Comparison of ENCODE assay signal across 1 cellular context in genomic region chr1:3668585-3669300, GRCh38.
TF ChIP-seq lines count a peak whose summit lies in the region.

No MANE protein-coding gene starts in this region.

TF ChIP-seq in HepG2, 621 proteins besides CTCF, POLR2A, EP300 and RAD21 (continued from another document and continues in another):
- TF ChIP-seq NFIB (CRISPR knock-in tag; IDR thresholded peaks at IDR 0.05; ENCODE audit: borderline replicate concordance) (no peak), ZNF652 (CRISPR knock-in tag; IDR thresholded peaks at IDR 0.05; ENCODE audit: borderline replicate concordance, low read depth) (no peak), NR2F1 (CRISPR knock-in tag; IDR thresholded peaks at IDR 0.05) (peak in 1 of 2 experiments; percentile 64; a peak in 1 of 4 replicates), ZFP37 (CRISPR knock-in tag; IDR thresholded peaks at IDR 0.05; ENCODE audit: borderline replicate concordance) (0 out of 2 replicates have a peak, but pooled peaks have one; percentile 68), AGO2 (optimal IDR thresholded peaks at IDR 0.05; ENCODE audit: low read depth, low read length) (no peak), FOXO1 (CRISPR knock-in tag; IDR thresholded peaks at IDR 0.05) (peak; percentile 63; the same call in 1 of the 2 replicates), RELA (CRISPR knock-in tag; IDR thresholded peaks at IDR 0.05) (0 out of 2 replicates have a peak, but pooled peaks have one; percentile 78), HOMEZ (CRISPR knock-in tag; IDR thresholded peaks at IDR 0.05; ENCODE audit: low read depth) (no peak), ZNF225 (CRISPR knock-in tag; IDR thresholded peaks at IDR 0.05) (no peak), ZNF564 (CRISPR knock-in tag; IDR thresholded peaks at IDR 0.05) (peak; percentile 61; the same call in 1 of the 2 replicates), ZNF607 (CRISPR knock-in tag; IDR thresholded peaks at IDR 0.05; ENCODE audit: borderline replicate concordance) (peak; percentile 79; the same call in 1 of the 2 replicates), HMG20A (CRISPR knock-in tag; IDR thresholded peaks at IDR 0.05; ENCODE audit: borderline replicate concordance) (0 out of 2 replicates have a peak, but pooled peaks have one; percentile 29), ASH2L (IDR thresholded peaks at IDR 0.05; ENCODE audit: insufficient read length, low read depth, low read length) (no peak), ZFP62 (CRISPR knock-in tag; IDR thresholded peaks at IDR 0.05) (no peak), ZNF260 (CRISPR knock-in tag; IDR thresholded peaks at IDR 0.05; ENCODE audit: borderline replicate concordance, low read depth) (no peak), FOXP1 (IDR thresholded peaks at IDR 0.05) (no peak), FOXP1 (CRISPR knock-in tag; IDR thresholded peaks at IDR 0.05) (no peak), MLXIP (CRISPR knock-in tag; IDR thresholded peaks at IDR 0.05; ENCODE audit: borderline replicate concordance) (peak; percentile 40; the same call in 1 of the 2 replicates), DMAP1 (CRISPR knock-in tag; IDR thresholded peaks at IDR 0.05) (peak; percentile 36; the same call in 1 of the 2 replicates), RARG (CRISPR knock-in tag; IDR thresholded peaks at IDR 0.05; ENCODE audit: low read depth) (no peak), CC2D1A (CRISPR knock-in tag; IDR thresholded peaks at IDR 0.05) (no peak), ZNF264 (CRISPR knock-in tag; IDR thresholded peaks at IDR 0.05) (no peak), GATAD2A (CRISPR knock-in tag; IDR thresholded peaks at IDR 0.05) (peak; percentile 46), ZNF772 (CRISPR knock-in tag; IDR thresholded peaks at IDR 0.05) (peak; percentile 56; the same call in 1 of the 2 replicates), MED13 (CRISPR knock-in tag; IDR thresholded peaks at IDR 0.05) (no peak), CHD4 (IDR thresholded peaks at IDR 0.05; ENCODE audit: borderline replicate concordance, low read length) (no peak), MTA3 (CRISPR knock-in tag; IDR thresholded peaks at IDR 0.05) (no peak), YEATS2 (CRISPR knock-in tag; IDR thresholded peaks at IDR 0.05; ENCODE audit: borderline replicate concordance) (no peak; the same call in 1 of the 2 replicates), KMT2B (CRISPR knock-in tag; IDR thresholded peaks at IDR 0.05) (no peak), SPEN (CRISPR knock-in tag; IDR thresholded peaks at IDR 0.05; ENCODE audit: low read depth) (peak; percentile 77; the same call in 1 of the 2 replicates)
- TF ChIP-seq, protein P1, sequence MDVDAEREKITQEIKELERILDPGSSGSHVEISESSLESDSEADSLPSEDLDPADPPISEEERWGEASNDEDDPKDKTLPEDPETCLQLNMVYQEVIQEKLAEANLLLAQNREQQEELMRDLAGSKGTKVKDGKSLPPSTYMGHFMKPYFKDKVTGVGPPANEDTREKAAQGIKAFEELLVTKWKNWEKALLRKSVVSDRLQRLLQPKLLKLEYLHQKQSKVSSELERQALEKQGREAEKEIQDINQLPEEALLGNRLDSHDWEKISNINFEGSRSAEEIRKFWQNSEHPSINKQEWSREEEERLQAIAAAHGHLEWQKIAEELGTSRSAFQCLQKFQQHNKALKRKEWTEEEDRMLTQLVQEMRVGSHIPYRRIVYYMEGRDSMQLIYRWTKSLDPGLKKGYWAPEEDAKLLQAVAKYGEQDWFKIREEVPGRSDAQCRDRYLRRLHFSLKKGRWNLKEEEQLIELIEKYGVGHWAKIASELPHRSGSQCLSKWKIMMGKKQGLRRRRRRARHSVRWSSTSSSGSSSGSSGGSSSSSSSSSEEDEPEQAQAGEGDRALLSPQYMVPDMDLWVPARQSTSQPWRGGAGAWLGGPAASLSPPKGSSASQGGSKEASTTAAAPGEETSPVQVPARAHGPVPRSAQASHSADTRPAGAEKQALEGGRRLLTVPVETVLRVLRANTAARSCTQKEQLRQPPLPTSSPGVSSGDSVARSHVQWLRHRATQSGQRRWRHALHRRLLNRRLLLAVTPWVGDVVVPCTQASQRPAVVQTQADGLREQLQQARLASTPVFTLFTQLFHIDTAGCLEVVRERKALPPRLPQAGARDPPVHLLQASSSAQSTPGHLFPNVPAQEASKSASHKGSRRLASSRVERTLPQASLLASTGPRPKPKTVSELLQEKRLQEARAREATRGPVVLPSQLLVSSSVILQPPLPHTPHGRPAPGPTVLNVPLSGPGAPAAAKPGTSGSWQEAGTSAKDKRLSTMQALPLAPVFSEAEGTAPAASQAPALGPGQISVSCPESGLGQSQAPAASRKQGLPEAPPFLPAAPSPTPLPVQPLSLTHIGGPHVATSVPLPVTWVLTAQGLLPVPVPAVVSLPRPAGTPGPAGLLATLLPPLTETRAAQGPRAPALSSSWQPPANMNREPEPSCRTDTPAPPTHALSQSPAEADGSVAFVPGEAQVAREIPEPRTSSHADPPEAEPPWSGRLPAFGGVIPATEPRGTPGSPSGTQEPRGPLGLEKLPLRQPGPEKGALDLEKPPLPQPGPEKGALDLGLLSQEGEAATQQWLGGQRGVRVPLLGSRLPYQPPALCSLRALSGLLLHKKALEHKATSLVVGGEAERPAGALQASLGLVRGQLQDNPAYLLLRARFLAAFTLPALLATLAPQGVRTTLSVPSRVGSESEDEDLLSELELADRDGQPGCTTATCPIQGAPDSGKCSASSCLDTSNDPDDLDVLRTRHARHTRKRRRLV (CRISPR knock-in tag; IDR thresholded peaks at IDR 0.05), result no peak
- TF ChIP-seq, protein P2, sequence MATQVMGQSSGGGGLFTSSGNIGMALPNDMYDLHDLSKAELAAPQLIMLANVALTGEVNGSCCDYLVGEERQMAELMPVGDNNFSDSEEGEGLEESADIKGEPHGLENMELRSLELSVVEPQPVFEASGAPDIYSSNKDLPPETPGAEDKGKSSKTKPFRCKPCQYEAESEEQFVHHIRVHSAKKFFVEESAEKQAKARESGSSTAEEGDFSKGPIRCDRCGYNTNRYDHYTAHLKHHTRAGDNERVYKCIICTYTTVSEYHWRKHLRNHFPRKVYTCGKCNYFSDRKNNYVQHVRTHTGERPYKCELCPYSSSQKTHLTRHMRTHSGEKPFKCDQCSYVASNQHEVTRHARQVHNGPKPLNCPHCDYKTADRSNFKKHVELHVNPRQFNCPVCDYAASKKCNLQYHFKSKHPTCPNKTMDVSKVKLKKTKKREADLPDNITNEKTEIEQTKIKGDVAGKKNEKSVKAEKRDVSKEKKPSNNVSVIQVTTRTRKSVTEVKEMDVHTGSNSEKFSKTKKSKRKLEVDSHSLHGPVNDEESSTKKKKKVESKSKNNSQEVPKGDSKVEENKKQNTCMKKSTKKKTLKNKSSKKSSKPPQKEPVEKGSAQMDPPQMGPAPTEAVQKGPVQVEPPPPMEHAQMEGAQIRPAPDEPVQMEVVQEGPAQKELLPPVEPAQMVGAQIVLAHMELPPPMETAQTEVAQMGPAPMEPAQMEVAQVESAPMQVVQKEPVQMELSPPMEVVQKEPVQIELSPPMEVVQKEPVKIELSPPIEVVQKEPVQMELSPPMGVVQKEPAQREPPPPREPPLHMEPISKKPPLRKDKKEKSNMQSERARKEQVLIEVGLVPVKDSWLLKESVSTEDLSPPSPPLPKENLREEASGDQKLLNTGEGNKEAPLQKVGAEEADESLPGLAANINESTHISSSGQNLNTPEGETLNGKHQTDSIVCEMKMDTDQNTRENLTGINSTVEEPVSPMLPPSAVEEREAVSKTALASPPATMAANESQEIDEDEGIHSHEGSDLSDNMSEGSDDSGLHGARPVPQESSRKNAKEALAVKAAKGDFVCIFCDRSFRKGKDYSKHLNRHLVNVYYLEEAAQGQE (IDR thresholded peaks at IDR 0.05; ENCODE audit: borderline replicate concordance in 1 of 2, low read depth in 1 of 2, low read length in 2 of 2), result no peak
- TF ChIP-seq, protein P3, sequence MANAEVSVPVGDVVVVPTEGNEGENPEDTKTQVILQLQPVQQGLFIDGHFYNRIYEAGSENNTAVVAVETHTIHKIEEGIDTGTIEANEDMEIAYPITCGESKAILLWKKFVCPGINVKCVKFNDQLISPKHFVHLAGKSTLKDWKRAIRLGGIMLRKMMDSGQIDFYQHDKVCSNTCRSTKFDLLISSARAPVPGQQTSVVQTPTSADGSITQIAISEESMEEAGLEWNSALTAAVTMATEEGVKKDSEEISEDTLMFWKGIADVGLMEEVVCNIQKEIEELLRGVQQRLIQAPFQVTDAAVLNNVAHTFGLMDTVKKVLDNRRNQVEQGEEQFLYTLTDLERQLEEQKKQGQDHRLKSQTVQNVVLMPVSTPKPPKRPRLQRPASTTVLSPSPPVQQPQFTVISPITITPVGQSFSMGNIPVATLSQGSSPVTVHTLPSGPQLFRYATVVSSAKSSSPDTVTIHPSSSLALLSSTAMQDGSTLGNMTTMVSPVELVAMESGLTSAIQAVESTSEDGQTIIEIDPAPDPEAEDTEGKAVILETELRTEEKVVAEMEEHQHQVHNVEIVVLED (CRISPR knock-in tag; IDR thresholded peaks at IDR 0.05; ENCODE audit: borderline replicate concordance), result no peak
- TF ChIP-seq, protein P4, sequence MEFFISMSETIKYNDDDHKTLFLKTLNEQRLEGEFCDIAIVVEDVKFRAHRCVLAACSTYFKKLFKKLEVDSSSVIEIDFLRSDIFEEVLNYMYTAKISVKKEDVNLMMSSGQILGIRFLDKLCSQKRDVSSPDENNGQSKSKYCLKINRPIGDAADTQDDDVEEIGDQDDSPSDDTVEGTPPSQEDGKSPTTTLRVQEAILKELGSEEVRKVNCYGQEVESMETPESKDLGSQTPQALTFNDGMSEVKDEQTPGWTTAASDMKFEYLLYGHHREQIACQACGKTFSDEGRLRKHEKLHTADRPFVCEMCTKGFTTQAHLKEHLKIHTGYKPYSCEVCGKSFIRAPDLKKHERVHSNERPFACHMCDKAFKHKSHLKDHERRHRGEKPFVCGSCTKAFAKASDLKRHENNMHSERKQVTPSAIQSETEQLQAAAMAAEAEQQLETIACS (CRISPR knock-in tag; IDR thresholded peaks at IDR 0.05), result no peak
